ENCODE assay signal across 1 cellular context in genomic region chr5:126365446-126366198, GRCh38.
A peak's percentile ranks its signal among the peaks of the same experiment; 100 is the strongest.
TF ChIP-seq lines count a peak whose summit lies in the region.

No MANE protein-coding gene starts in this region.

TF ChIP-seq in HepG2, 621 proteins besides CTCF, POLR2A, EP300 and RAD21 (continued from another document and continues in another):
- TF ChIP-seq MXI1 (IDR thresholded peaks at IDR 0.05; ENCODE audit: borderline replicate concordance, low read depth, low read length): no peak
- no peak for TF ChIP-seq ZBTB1 (CRISPR knock-in tag; IDR thresholded peaks at IDR 0.05; ENCODE audit: borderline replicate concordance)
- TF ChIP-seq ZNF503 (CRISPR knock-in tag; IDR thresholded peaks at IDR 0.05): 0 out of 2 replicates have a peak, but pooled peaks have one; percentile 15
- TF ChIP-seq SIX1 (CRISPR knock-in tag; IDR thresholded peaks at IDR 0.05; ENCODE audit: borderline replicate concordance): no peak
- TF ChIP-seq REL (CRISPR knock-in tag; conservative IDR thresholded peaks at IDR 0.05): no peak
- no peak for TF ChIP-seq SIN3B (IDR thresholded peaks at IDR 0.05; ENCODE audit: low read length)
- TF ChIP-seq ZNF224 (CRISPR knock-in tag; IDR thresholded peaks at IDR 0.05): no peak
- no peak for TF ChIP-seq NBN (conservative IDR thresholded peaks at IDR 0.05)
- TF ChIP-seq TFAP4 (IDR thresholded peaks at IDR 0.05; ENCODE audit: borderline replicate concordance, low read depth): peak; percentile 86
- TF ChIP-seq ZNF124 (CRISPR knock-in tag; IDR thresholded peaks at IDR 0.05): no peak
- no peak for TF ChIP-seq DR1 (CRISPR knock-in tag; IDR thresholded peaks at IDR 0.05)
- no peak for TF ChIP-seq REPIN1 (CRISPR knock-in tag; IDR thresholded peaks at IDR 0.05; ENCODE audit: borderline replicate concordance, low read depth)
- TF ChIP-seq ASH2L (IDR thresholded peaks at IDR 0.05; ENCODE audit: insufficient read length, low read depth, low read length): no peak
- no peak for TF ChIP-seq BRCA1 (CRISPR knock-in tag; IDR thresholded peaks at IDR 0.05)
- no peak for TF ChIP-seq ARNTL (CRISPR knock-in tag; IDR thresholded peaks at IDR 0.05)
- TF ChIP-seq ZNF792 (CRISPR knock-in tag; IDR thresholded peaks at IDR 0.05): no peak
- TF ChIP-seq ZNF724P (CRISPR knock-in tag; IDR thresholded peaks at IDR 0.05; ENCODE audit: borderline replicate concordance): no peak
- TF ChIP-seq SNAPC4 (CRISPR knock-in tag; IDR thresholded peaks at IDR 0.05): no peak
- TF ChIP-seq HNF4G (IDR thresholded peaks at IDR 0.05; ENCODE audit: borderline replicate concordance, low read depth, low read length): 0 out of 2 replicates have a peak, but pooled peaks have one; percentile 8
- TF ChIP-seq HNF4G (CRISPR knock-in tag; IDR thresholded peaks at IDR 0.05; ENCODE audit: borderline replicate concordance, low read depth): no peak
- TF ChIP-seq ZGPAT (CRISPR knock-in tag; IDR thresholded peaks at IDR 0.05): 0 out of 2 replicates have a peak, but pooled peaks have one; percentile 22
- no peak for TF ChIP-seq PRDM15 (CRISPR knock-in tag; IDR thresholded peaks at IDR 0.05)
- TF ChIP-seq IKZF1 (IDR thresholded peaks at IDR 0.05): no peak
- no peak for TF ChIP-seq RBAK (CRISPR knock-in tag; IDR thresholded peaks at IDR 0.05)
- no peak for TF ChIP-seq ZNF558 (CRISPR knock-in tag; IDR thresholded peaks at IDR 0.05; ENCODE audit: borderline replicate concordance)
- peak; percentile 6; the same call in 1 of the 2 replicates for TF ChIP-seq RXRB (CRISPR knock-in tag; IDR thresholded peaks at IDR 0.05; ENCODE audit: borderline replicate concordance)
- no peak for TF ChIP-seq SNAPC2 (CRISPR knock-in tag; IDR thresholded peaks at IDR 0.05)
- TF ChIP-seq ZNF784 (CRISPR knock-in tag; IDR thresholded peaks at IDR 0.05; ENCODE audit: borderline replicate concordance): no peak
- TF ChIP-seq CCDC6 (CRISPR knock-in tag; IDR thresholded peaks at IDR 0.05): no peak
- 0 out of 2 replicates have a peak, but pooled peaks have one; percentile 29 for TF ChIP-seq FOSL2 (CRISPR knock-in tag; IDR thresholded peaks at IDR 0.05)
- no peak for TF ChIP-seq ZNF850 (CRISPR knock-in tag; conservative IDR thresholded peaks at IDR 0.05)
- no peak for TF ChIP-seq HNF1B (CRISPR knock-in tag; IDR thresholded peaks at IDR 0.05)
- no peak for TF ChIP-seq SMARCE1 (IDR thresholded peaks at IDR 0.05; ENCODE audit: borderline replicate concordance)
- no peak for TF ChIP-seq ZBTB14 (CRISPR knock-in tag; IDR thresholded peaks at IDR 0.05)
- TF ChIP-seq MNT (IDR thresholded peaks at IDR 0.05): no peak
- TF ChIP-seq ZNF484 (CRISPR knock-in tag; IDR thresholded peaks at IDR 0.05; ENCODE audit: borderline replicate concordance, low read depth): no peak
- peak; percentile 81; the same call in 1 of the 2 replicates for TF ChIP-seq GATA4 (IDR thresholded peaks at IDR 0.05; ENCODE audit: borderline replicate concordance, low read depth)
- peak; percentile 12 for TF ChIP-seq HDAC1 (CRISPR knock-in tag; IDR thresholded peaks at IDR 0.05)
- TF ChIP-seq BCL3 (CRISPR knock-in tag; IDR thresholded peaks at IDR 0.05): no peak
- no peak for TF ChIP-seq IRF9 (CRISPR knock-in tag; IDR thresholded peaks at IDR 0.05; ENCODE audit: borderline replicate concordance)
- TF ChIP-seq ZNF326 (CRISPR knock-in tag; IDR thresholded peaks at IDR 0.05; ENCODE audit: borderline replicate concordance): no peak
